ENCODE assay signal across 11 cellular contexts in genomic region chr14:20490563-20490962, GRCh38. TPM values are rescaled to one million over a fixed set of nuclear protein-coding genes. Genes with fewer than 3 reads are reported as not detected.
A peak's percentile ranks its signal among the peaks of the same experiment; 100 is the strongest.
DNase-seq lines count a peak whose midpoint lies in the region; ATAC-seq and TF ChIP-seq lines count a peak whose summit lies in the region.
"Had no signal": no experiment of that assay in that cellular context is flagged by ENCODE, and none has a peak within 500 bp of the region (broad histone marks: within the 10 kb centered on the region; RNA-seq: fewer than 3 reads in every experiment).

No MANE protein-coding gene starts in this region.

- peaks cover 52% of the 10 kb centered on the region for H3K4me1 Mint-ChIP-seq in T-helper 1 cell treated with Interleukin-12 subunit alpha and Interleukin-12 subunit beta and Interleukin-4 antibody, amounts not matched to agents 30 μg/mL and 1 μg/mL, for 36 hours (ENCODE audit: low read depth)
- H3K4me1 Mint-ChIP-seq in endothelial cell (ENCODE audit: unreplicated experiment) = peaks cover 48% of the 10 kb centered on the region

- DNase-seq in T-helper 1 cell (no peak), endothelial cell (ENCODE audit: low spot score) (no peak)
- DNase-seq: 8988T, GF-D8, Kasumi-1, lower lobe of right lung, NCI-H774 had no signal

- no peak for ATAC-seq in GM18511 (IDR thresholded peaks at IDR 0.05; ENCODE audit: unreplicated experiment)

- H3K36me3 Mint-ChIP-seq in T-helper 1 cell treated with Interleukin-12 subunit alpha and Interleukin-12 subunit beta and Interleukin-4 antibody, amounts not matched to agents 30 μg/mL and 1 μg/mL, for 36 hours (ENCODE audit: low read depth) = peaks cover 5% of the 10 kb centered on the region
- H3K36me3 Mint-ChIP-seq in endothelial cell (ENCODE audit: low read depth, unreplicated experiment) = no peaks in the 10 kb centered on the region

- no peak for TF ChIP-seq CTCF in endothelial cell (IDR thresholded peaks at IDR 0.05; ENCODE audit: unreplicated experiment)

- no peaks in the 10 kb centered on the region for H3K27me3 Mint-ChIP-seq in T-helper 1 cell treated with Interleukin-12 subunit alpha and Interleukin-12 subunit beta and Interleukin-4 antibody, amounts not matched to agents 30 μg/mL and 1 μg/mL, for 36 hours (ENCODE audit: low read depth)
- peaks cover 6% of the 10 kb centered on the region for H3K27me3 Mint-ChIP-seq in endothelial cell (ENCODE audit: unreplicated experiment)

- H3K27ac Mint-ChIP-seq in T-helper 1 cell treated with Interleukin-12 subunit alpha and Interleukin-12 subunit beta and Interleukin-4 antibody, amounts not matched to agents 30 μg/mL and 1 μg/mL, for 36 hours = peak overlapping the region; percentile 86
- H3K27ac Mint-ChIP-seq in endothelial cell (ENCODE audit: unreplicated experiment) = peak overlapping the region; percentile 65

- H3K9me3 Mint-ChIP-seq in T-helper 1 cell treated with Interleukin-12 subunit alpha and Interleukin-12 subunit beta and Interleukin-4 antibody, amounts not matched to agents 30 μg/mL and 1 μg/mL, for 36 hours = no peaks in the 10 kb centered on the region
- H3K9me3 Mint-ChIP-seq in endothelial cell (ENCODE audit: unreplicated experiment) = no peaks in the 10 kb centered on the region

- H3K4me3 Mint-ChIP-seq in T-helper 1 cell treated with Interleukin-12 subunit alpha and Interleukin-12 subunit beta and Interleukin-4 antibody, amounts not matched to agents 30 μg/mL and 1 μg/mL, for 36 hours = peak overlapping the region; percentile 16
- peak overlapping the region; percentile 33 for H3K4me3 Mint-ChIP-seq in endothelial cell (ENCODE audit: unreplicated experiment)

RNA-seq across cellular contexts. Expression of gene RNASE10, which starts 14.8 kb away (rescaled TPM):
- 10.7 TPM for total RNA-seq in endothelial cell (ENCODE audit: unreplicated experiment)
- total RNA-seq: skeletal muscle tissue, suprapubic skin had no signal

RNA-seq across cellular contexts. Expression of gene PNP, which starts 21.4 kb away (rescaled TPM):
- 322 TPM for total RNA-seq in endothelial cell (ENCODE audit: unreplicated experiment)

RNA-seq across cellular contexts. Expression of gene PIP4P1, which starts 29.3 kb away (rescaled TPM):
- total RNA-seq in endothelial cell (ENCODE audit: unreplicated experiment) = 36.8 TPM

RNA-seq across cellular contexts. Expression of gene APEX1, which starts 35.5 kb away (rescaled TPM):
- 230 TPM for total RNA-seq in endothelial cell (ENCODE audit: unreplicated experiment)

RNA-seq across cellular contexts. Expression of gene OSGEP, which starts 36.0 kb away (rescaled TPM):
- 46.1 TPM for total RNA-seq in endothelial cell (ENCODE audit: unreplicated experiment)
